ENCODE assay signal across 10 cellular contexts in the genomic region with DNA sequence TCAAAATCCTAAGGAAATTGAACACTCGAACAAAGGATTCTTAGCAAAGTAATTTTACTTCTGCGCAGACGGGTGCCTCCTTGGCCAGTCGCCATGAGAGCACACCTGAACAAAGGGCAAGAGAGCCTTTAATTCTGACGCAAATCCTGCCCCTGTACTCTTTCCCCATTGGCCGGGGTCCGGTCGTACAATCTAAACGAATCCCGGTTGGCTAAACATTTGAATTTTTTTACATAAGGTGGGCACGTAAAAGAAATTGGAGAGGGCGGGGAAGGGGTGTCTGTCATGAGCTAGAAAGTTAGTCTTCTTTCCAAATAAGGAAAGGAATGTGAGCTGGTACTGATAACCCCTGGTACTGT. TPM values are rescaled to one million over a fixed set of nuclear protein-coding genes. Genes with fewer than 3 reads are reported as not detected.
DNase-seq lines count a peak whose midpoint lies in the region; ATAC-seq, FAIRE-seq and TF ChIP-seq lines count a peak whose summit lies in the region.
"Had no signal": no experiment of that assay in that cellular context is flagged by ENCODE, and none has a peak within 500 bp of the region (broad histone marks: within the 10 kb centered on the region; RNA-seq: fewer than 3 reads in every experiment).

No MANE protein-coding gene starts in this region.

- TF ChIP-seq EP300 in A549 (IDR thresholded peaks at IDR 0.05) (no peak), esophagus muscularis mucosa (IDR thresholded peaks at IDR 0.05) (no peak)

- ATAC-seq in A549 (no peak), HG03460 (IDR thresholded peaks at IDR 0.05; ENCODE audit: unreplicated experiment) (no peak)

- H3K27ac Mint-ChIP-seq in IgD-negative memory B cell = no peak overlapping the region

- no peak for TF ChIP-seq CTCF in A549 (IDR thresholded peaks at IDR 0.05)
- TF ChIP-seq CTCF in esophagus muscularis mucosa (IDR thresholded peaks at IDR 0.05) = no peak

- no peak for DNase-seq in A549 (ENCODE audit: low read depth in 1 of 2, low spot score in 1 of 2)
- DNase-seq in SHP77 treated with DMSO at 0.1 percent for 48 hours (lab: John Stamatoyannopoulos, UW) = peak; percentile 30
- DNase-seq in islet precursor cell = peak; percentile 96
- no peak for DNase-seq in GOT3 (lab: John Stamatoyannopoulos, UW)
- no peak for DNase-seq in T-helper 9 cell
- DNase-seq in esophagus muscularis mucosa (ENCODE audit: extremely low spot score) = no peak

- no peak for TF ChIP-seq POLR2A in A549 (IDR thresholded peaks at IDR 0.05; ENCODE audit: low read length)
- TF ChIP-seq POLR2A in esophagus muscularis mucosa (IDR thresholded peaks at IDR 0.05; ENCODE audit: low read depth) = no peak

- CTCF ChIA-PET in A549 (lab: Yijun Ruan, JAX) = interaction anchor here (0.6 to 9.3 kb wide), 19 partner anchors 8 to 267 kb away, joined by 3 to 88 read pairs (median 7); a partner anchor contains a TSS

- no peaks in the 10 kb centered on the region for H3K9me3 Mint-ChIP-seq in IgD-negative memory B cell
- H3K9me3 Mint-ChIP-seq: CD14-positive monocyte had no signal

- H3K27me3 Mint-ChIP-seq in IgD-negative memory B cell = peaks cover 13% of the 10 kb centered on the region

- no peaks in the 10 kb centered on the region for H3K9me3 ChIP-seq in A549
- no peaks in the 10 kb centered on the region for H3K9me3 ChIP-seq in esophagus muscularis mucosa

- no peaks in the 10 kb centered on the region for H3K36me3 ChIP-seq in esophagus muscularis mucosa

- peak overlapping the region; percentile 44 to 91 (median 64) for H3K4me3 Mint-ChIP-seq in IgD-negative memory B cell

- H3K27ac ChIP-seq in A549 (no peak overlapping the region; a peak in 2 of 6 replicates), esophagus muscularis mucosa (replicated peaks in 1 of 4) (peak overlapping the region in 1 of 4 donors; percentile 56)

- H3K36me3 Mint-ChIP-seq in IgD-negative memory B cell = peaks cover 2% of the 10 kb centered on the region
- H3K36me3 Mint-ChIP-seq: CD14-positive monocyte had no signal

- TF ChIP-seq RAD21 in A549 (conservative IDR thresholded peaks at IDR 0.05 in 1 of 2, IDR thresholded peaks at IDR 0.05 in 1 of 2) = no peak

- H3K4me3 ChIP-seq in A549 (no peak overlapping the region), esophagus muscularis mucosa (peak overlapping the region in 1 of 4 donors; percentile 23)

- H3K4me2 ChIP-seq in A549 = peak overlapping the region; percentile 80; the same call in 2 of the 3 replicates

- intact Hi-C loops in esophagus muscularis mucosa (cut with DNase I) = no loop called here

- 85% methylated on average over 12 of the region's 12 CpGs for WGBS in A549 (ENCODE audit: missing lambda C conversion rate)
- 15% methylated on average over 12 of the region's 12 CpGs for WGBS in esophagus muscularis mucosa

- peaks cover 0 to 41% (median 0%) of the 10 kb centered on the region in 4 donors for H3K27me3 ChIP-seq in esophagus muscularis mucosa

- POLR2A ChIA-PET in A549 (lab: Yijun Ruan, JAX) = no interaction called here

- H3K4me1 ChIP-seq in A549 (peaks cover 12% of the 10 kb centered on the region), esophagus muscularis mucosa (peaks cover 7 to 14% (median 10%) of the 10 kb centered on the region in 4 donors)

- no peak for FAIRE-seq in A549 (lab: Jason Lieb, UNC)

- peaks cover 9 to 20% (median 18%) of the 10 kb centered on the region in 3 donors for H3K4me1 Mint-ChIP-seq in IgD-negative memory B cell

TF ChIP-seq in A549, 52 proteins besides CTCF, POLR2A, EP300 and RAD21:
- TF ChIP-seq, protein P1, sequence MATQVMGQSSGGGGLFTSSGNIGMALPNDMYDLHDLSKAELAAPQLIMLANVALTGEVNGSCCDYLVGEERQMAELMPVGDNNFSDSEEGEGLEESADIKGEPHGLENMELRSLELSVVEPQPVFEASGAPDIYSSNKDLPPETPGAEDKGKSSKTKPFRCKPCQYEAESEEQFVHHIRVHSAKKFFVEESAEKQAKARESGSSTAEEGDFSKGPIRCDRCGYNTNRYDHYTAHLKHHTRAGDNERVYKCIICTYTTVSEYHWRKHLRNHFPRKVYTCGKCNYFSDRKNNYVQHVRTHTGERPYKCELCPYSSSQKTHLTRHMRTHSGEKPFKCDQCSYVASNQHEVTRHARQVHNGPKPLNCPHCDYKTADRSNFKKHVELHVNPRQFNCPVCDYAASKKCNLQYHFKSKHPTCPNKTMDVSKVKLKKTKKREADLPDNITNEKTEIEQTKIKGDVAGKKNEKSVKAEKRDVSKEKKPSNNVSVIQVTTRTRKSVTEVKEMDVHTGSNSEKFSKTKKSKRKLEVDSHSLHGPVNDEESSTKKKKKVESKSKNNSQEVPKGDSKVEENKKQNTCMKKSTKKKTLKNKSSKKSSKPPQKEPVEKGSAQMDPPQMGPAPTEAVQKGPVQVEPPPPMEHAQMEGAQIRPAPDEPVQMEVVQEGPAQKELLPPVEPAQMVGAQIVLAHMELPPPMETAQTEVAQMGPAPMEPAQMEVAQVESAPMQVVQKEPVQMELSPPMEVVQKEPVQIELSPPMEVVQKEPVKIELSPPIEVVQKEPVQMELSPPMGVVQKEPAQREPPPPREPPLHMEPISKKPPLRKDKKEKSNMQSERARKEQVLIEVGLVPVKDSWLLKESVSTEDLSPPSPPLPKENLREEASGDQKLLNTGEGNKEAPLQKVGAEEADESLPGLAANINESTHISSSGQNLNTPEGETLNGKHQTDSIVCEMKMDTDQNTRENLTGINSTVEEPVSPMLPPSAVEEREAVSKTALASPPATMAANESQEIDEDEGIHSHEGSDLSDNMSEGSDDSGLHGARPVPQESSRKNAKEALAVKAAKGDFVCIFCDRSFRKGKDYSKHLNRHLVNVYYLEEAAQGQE (IDR thresholded peaks at IDR 0.05) = no peak
- no peak for TF ChIP-seq HOXB13 (CRISPR knock-in tag; IDR thresholded peaks at IDR 0.05; ENCODE audit: low read depth)
- TF ChIP-seq CHD2 (IDR thresholded peaks at IDR 0.05; ENCODE audit: low read length, partially characterized antibody) = no peak
- no peak for TF ChIP-seq HDAC2 (IDR thresholded peaks at IDR 0.05)
- TF ChIP-seq GATA3 (IDR thresholded peaks at IDR 0.05; ENCODE audit: borderline replicate concordance) = no peak
- TF ChIP-seq, protein P2, sequence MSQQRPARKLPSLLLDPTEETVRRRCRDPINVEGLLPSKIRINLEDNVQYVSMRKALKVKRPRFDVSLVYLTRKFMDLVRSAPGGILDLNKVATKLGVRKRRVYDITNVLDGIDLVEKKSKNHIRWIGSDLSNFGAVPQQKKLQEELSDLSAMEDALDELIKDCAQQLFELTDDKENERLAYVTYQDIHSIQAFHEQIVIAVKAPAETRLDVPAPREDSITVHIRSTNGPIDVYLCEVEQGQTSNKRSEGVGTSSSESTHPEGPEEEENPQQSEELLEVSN (IDR thresholded peaks at IDR 0.05; ENCODE audit: borderline replicate concordance, low read depth) = no peak
- no peak for TF ChIP-seq KDM5A (IDR thresholded peaks at IDR 0.05)
- no peak for TF ChIP-seq CBX8 (IDR thresholded peaks at IDR 0.05)
- TF ChIP-seq, protein P3, sequence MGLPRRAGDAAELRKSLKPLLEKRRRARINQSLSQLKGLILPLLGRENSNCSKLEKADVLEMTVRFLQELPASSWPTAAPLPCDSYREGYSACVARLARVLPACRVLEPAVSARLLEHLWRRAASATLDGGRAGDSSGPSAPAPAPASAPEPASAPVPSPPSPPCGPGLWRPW (IDR thresholded peaks at IDR 0.05) = no peak
- no peak for TF ChIP-seq JUN (IDR thresholded peaks at IDR 0.05)
- TF ChIP-seq TFCP2L1 (CRISPR knock-in tag; IDR thresholded peaks at IDR 0.05) = no peak
- TF ChIP-seq ZSCAN20 (CRISPR knock-in tag; IDR thresholded peaks at IDR 0.05) = no peak
- TF ChIP-seq, protein P4, sequence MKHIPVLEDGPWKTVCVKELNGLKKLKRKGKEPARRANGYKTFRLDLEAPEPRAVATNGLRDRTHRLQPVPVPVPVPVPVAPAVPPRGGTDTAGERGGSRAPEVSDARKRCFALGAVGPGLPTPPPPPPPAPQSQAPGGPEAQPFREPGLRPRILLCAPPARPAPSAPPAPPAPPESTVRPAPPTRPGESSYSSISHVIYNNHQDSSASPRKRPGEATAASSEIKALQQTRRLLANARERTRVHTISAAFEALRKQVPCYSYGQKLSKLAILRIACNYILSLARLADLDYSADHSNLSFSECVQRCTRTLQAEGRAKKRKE (CRISPR knock-in tag; IDR thresholded peaks at IDR 0.05; ENCODE audit: low read depth) = no peak
- TF ChIP-seq, protein P5, sequence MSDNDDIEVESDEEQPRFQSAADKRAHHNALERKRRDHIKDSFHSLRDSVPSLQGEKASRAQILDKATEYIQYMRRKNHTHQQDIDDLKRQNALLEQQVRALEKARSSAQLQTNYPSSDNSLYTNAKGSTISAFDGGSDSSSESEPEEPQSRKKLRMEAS (IDR thresholded peaks at IDR 0.05) = no peak

RNA-seq across cellular contexts. Expression of a gene that starts 8.2 kb away (rescaled TPM):
- 1.7 and 2.1 TPM in 2 replicates for polyA plus RNA-seq in A549 (2011; rRNA removed)
- 2.4 and 2.5 TPM in 2 replicates for polyA plus RNA-seq in A549 (2012; cell fraction: cytosol; rRNA removed)
- polyA plus RNA-seq in A549 (2012; cell fraction: nucleus; rRNA removed) = 5.0 and 5.3 TPM in 2 replicates
- polyA plus RNA-seq in A549 (2017; fragmentation: RNase III; extraction: RNeasy Plus Mini Kit Qiagen cat#74134 plus additional on column Dnase treatment) = 1.2 to 1.5 TPM (median 1.4 TPM) in 3 replicates
- polyA minus RNA-seq in A549 (2011; rRNA and poly(A)+ RNA removed) = 1.6 and 2.0 TPM in 2 replicates
- not detected for polyA plus RNA-seq in IgD-negative memory B cell
- under 1 TPM in 1 of 4 donors, not detected in 3; 0.23 TPM for total RNA-seq in esophagus muscularis mucosa
- polyA plus RNA-seq: CD14-positive monocyte had no signal

RNA-seq across cellular contexts. Expression of a gene that starts 35.9 kb away (rescaled TPM):
- polyA plus RNA-seq in A549 (2011; rRNA removed) (1.3 and 1.7 TPM in 2 replicates), A549 (2017; fragmentation: RNase III; extraction: RNeasy Plus Mini Kit Qiagen cat#74134 plus additional on column Dnase treatment) (0.76 to 0.84 TPM (median 0.78 TPM) in 3 replicates), IgD-negative memory B cell (11.5 TPM)
- 0.74 and 1.1 TPM in 2 replicates for polyA plus RNA-seq in A549 (2012; cell fraction: cytosol; rRNA removed)
- 0.88 and 0.92 TPM in 2 replicates for polyA plus RNA-seq in A549 (2012; cell fraction: nucleus; rRNA removed)
- polyA minus RNA-seq in A549 (2011; rRNA and poly(A)+ RNA removed) = 2.3 and 2.6 TPM in 2 replicates
- total RNA-seq in esophagus muscularis mucosa = 1 to 10 TPM in 2 of 4 donors, under 1 TPM in 2; 0.50 to 2.0 (median 1.2) TPM
- total RNA-seq: SK-MEL-5 had no signal
- polyA plus RNA-seq: CD14-positive monocyte had no signal

RNA-seq across cellular contexts. Expression of a gene that starts 39.2 kb away (rescaled TPM):
- polyA plus RNA-seq in A549 (2011; rRNA removed) (2.6 and 2.7 TPM in 2 replicates), A549 (2017; fragmentation: RNase III; extraction: RNeasy Plus Mini Kit Qiagen cat#74134 plus additional on column Dnase treatment) (7.3 to 8.7 TPM (median 8.5 TPM) in 3 replicates), IgD-negative memory B cell (not detected)
- polyA plus RNA-seq in A549 (2012; cell fraction: cytosol; rRNA removed) = 2.2 and 2.7 TPM in 2 replicates
- 2.9 and 3.0 TPM in 2 replicates for polyA plus RNA-seq in A549 (2012; cell fraction: nucleus; rRNA removed)
- polyA minus RNA-seq in A549 (2011; rRNA and poly(A)+ RNA removed) = 2.7 and 3.8 TPM in 2 replicates
- total RNA-seq in esophagus muscularis mucosa = 1 to 10 TPM in 2 of 4 donors, under 1 TPM in 2; 0.17 to 2.5 (median 1.4) TPM
- total RNA-seq: SK-MEL-5 had no signal
- polyA plus RNA-seq: CD14-positive monocyte had no signal

Comparison
In these comparisons a context has a peak if more than half of its experiments do, and no peak if none do; other contexts are left out.
1. DNase-seq: peak in SHP77 treated with DMSO at 0.1 percent for 48 hours (single experiment) and islet precursor cell (single experiment); none in A549 (0 of 2), GOT3 (single experiment), T-helper 9 cell (single experiment) and esophagus muscularis mucosa (single experiment).